ENCODE assay signal across 22 cellular contexts in the genomic region with DNA sequence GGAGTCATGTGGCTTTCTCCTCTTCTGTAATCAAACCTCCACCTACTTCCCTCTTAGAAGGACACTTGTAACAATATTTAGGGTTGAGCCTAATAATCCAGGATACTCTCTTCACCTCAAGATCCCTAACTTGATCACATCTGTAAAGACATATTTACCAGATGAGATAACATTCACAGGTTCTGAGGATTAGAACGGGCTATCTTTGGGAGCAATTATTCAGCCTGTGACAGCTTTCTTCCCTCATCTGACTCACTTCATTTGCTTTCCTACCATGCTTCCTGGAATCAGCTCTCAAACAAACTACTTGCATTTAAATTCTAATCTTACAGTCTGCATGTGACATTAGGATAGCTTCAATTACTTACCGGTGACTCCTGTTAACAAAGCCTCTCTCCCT.
"Had no signal": no experiment of that assay in that cellular context is flagged by ENCODE, and none has a peak within 500 bp of the region (broad histone marks: within the 10 kb centered on the region; RNA-seq: fewer than 3 reads in every experiment).

No MANE protein-coding gene starts in this region.

- H3K36me3 ChIP-seq: ascending aorta, colonic mucosa, esophagus squamous epithelium, gastrocnemius medialis, lower lobe of right lung, sigmoid colon, thoracic aorta, vagina had no signal

- DNase-seq: activated CD4-positive, alpha-beta memory T cell treated with anti-CD3 and anti-CD28 coated beads for 36 hours; activated CD4-positive, alpha-beta T cell treated with anti-CD3 and anti-CD28 coated beads for 48 hours; activated CD4-positive, CD25-positive, alpha-beta regulatory T cell; activated effector memory CD4-positive, alpha-beta T cell treated with anti-CD3 and anti-CD28 coated beads, Interleukin-2, amount 50 U/mL, for 16 hours; activated naive CD4-positive, alpha-beta T cell treated with anti-CD3 and anti-CD28 coated beads, Interleukin-2, amount 10 ng/mL, durations not matched to agents 7 days and 5 days; activated T-cell treated with anti-CD3 and anti-CD28 coated beads, Interleukin-2, amount 50 U/mL, for 72 hours; colonic mucosa; dorsolateral prefrontal cortex; effector memory CD8-positive, alpha-beta T cell; esophagus squamous epithelium; gastrocnemius medialis; islet precursor cell; lower lobe of right lung; naive thymus-derived CD4-positive, alpha-beta T cell; posterior cingulate gyrus; sigmoid colon; stimulated activated CD4-positive, alpha-beta T cell treated with anti-CD3 and anti-CD28 coated beads, Interleukin-2, amount 100 ng/mL, for 48 hours; stimulated activated naive CD4-positive, alpha-beta T cell treated with Interleukin-2 at 50 U/mL for 16 hours; T-helper 9 cell had no signal

- ATAC-seq: activated T-cell treated with anti-CD3 and anti-CD28 coated beads, Interleukin-2, amount 50 U/mL, for 72 hours; effector memory CD8-positive, alpha-beta T cell; gastrocnemius medialis; lower lobe of right lung; naive thymus-derived CD4-positive, alpha-beta T cell had no signal

- H3K4me3 ChIP-seq: ascending aorta, colonic mucosa, dorsolateral prefrontal cortex, esophagus squamous epithelium, gastrocnemius medialis, lower lobe of right lung, sigmoid colon, thoracic aorta, vagina had no signal

- H3K27ac ChIP-seq: ascending aorta, colonic mucosa, dorsolateral prefrontal cortex, esophagus squamous epithelium, gastrocnemius medialis, lower lobe of right lung, sigmoid colon, thoracic aorta, vagina had no signal

- H3K9me3 ChIP-seq: ascending aorta, colonic mucosa, esophagus squamous epithelium, gastrocnemius medialis, lower lobe of right lung, sigmoid colon, thoracic aorta, vagina had no signal

- H3K4me1 ChIP-seq: ascending aorta, colonic mucosa, esophagus squamous epithelium, gastrocnemius medialis, lower lobe of right lung, sigmoid colon, vagina had no signal

- H3K27me3 ChIP-seq: ascending aorta, colonic mucosa, dorsolateral prefrontal cortex, esophagus squamous epithelium, gastrocnemius medialis, sigmoid colon, vagina had no signal
